ENCODE assay signal across 8 cellular contexts in genomic region chr15:55407949-55408766, GRCh38. TPM values are rescaled to one million over a fixed set of nuclear protein-coding genes. Genes with fewer than 3 reads are reported as not detected.
DNase-seq lines count a peak whose midpoint lies in the region; ATAC-seq lines count a peak whose summit lies in the region.

Gene CCPG1, minus strand, starts transcription at chr15:55408359. Its CDS starts 18,935 bp downstream, at chr15:55389424.
Gene PIERCE2, plus strand, starts transcription at chr15:55408495. Its CDS starts 274 bp downstream, at chr15:55408769.

- H3K4me2 ChIP-seq in BLaER1, result peak within 1 kb of the TSS; percentile 87

- intact Hi-C loops in activated CD4-positive, alpha-beta T cell treated with anti-CD3 and anti-CD28 coated beads, Interleukin-2, amount 10 ng/mL, durations not matched to agents 24 days and 14 days (cut with micrococcal nuclease), result loop anchor here (1.0 to 10.0 kb wide), 6 partner anchors 27 to 837 kb away; partner anchors contain the start of genes PIGB, PIGBOS1, RFX7 and RSL24D1

- H4K20me1 ChIP-seq in BLaER1, result no peaks in the 10 kb centered on the region

- peak; percentile 78 for DNase-seq in GM19238 (ENCODE audit: insufficient read length, low spot score)
- DNase-seq in NCI-H524 (lab: John Stamatoyannopoulos, UW), result peak; percentile 100
- DNase-seq in activated CD4-positive, alpha-beta T cell treated with anti-CD3 and anti-CD28 coated beads, Interleukin-2, amount 10 ng/mL, durations not matched to agents 24 days and 14 days, result peak; percentile 97
- peak; percentile 30 for DNase-seq in cortex of kidney (lab: John Stamatoyannopoulos, UW)
- peak; percentile 98 for DNase-seq in left kidney (ENCODE audit: low read depth, low spot score)
- peak; percentile 86 to 90 for DNase-seq in stimulated activated CD4-positive, alpha-beta T cell treated with anti-CD3 and anti-CD28 coated beads, Interleukin-2, amount 100 ng/mL, for 24 hours

- peaks cover 41% of the 10 kb centered on the region for H3K4me1 ChIP-seq in BLaER1

- peak within 1 kb of the TSS; percentile 79 for H3K9ac ChIP-seq in BLaER1

- ATAC-seq in HG03442 (IDR thresholded peaks at IDR 0.05; ENCODE audit: unreplicated experiment), result peak; percentile 93

- no peaks in the 10 kb centered on the region for H3K27me3 Mint-ChIP-seq in activated CD4-positive, alpha-beta T cell treated with anti-CD3 and anti-CD28 coated beads, Interleukin-2, amount 10 ng/mL, durations not matched to agents 24 days and 14 days

- peak within 1 kb of the TSS; percentile 87 for H3K4me3 Mint-ChIP-seq in activated CD4-positive, alpha-beta T cell treated with anti-CD3 and anti-CD28 coated beads, Interleukin-2, amount 10 ng/mL, durations not matched to agents 24 days and 14 days

- no peaks in the 10 kb centered on the region for H3K36me3 ChIP-seq in BLaER1

- H3K4me3 ChIP-seq in BLaER1, result peak within 1 kb of the TSS; percentile 76

- peak within 1 kb of the TSS; percentile 78 for H3K27ac ChIP-seq in BLaER1

- H3K27me3 ChIP-seq in BLaER1, result no peaks in the 10 kb centered on the region

- H3K27ac Mint-ChIP-seq in activated CD4-positive, alpha-beta T cell treated with anti-CD3 and anti-CD28 coated beads, Interleukin-2, amount 10 ng/mL, durations not matched to agents 24 days and 14 days, result peak within 1 kb of the TSS; percentile 90

- no peaks in the 10 kb centered on the region for H3K36me3 Mint-ChIP-seq in activated CD4-positive, alpha-beta T cell treated with anti-CD3 and anti-CD28 coated beads, Interleukin-2, amount 10 ng/mL, durations not matched to agents 24 days and 14 days (ENCODE audit: low read depth)

- no peaks in the 10 kb centered on the region for H3K9me3 Mint-ChIP-seq in activated CD4-positive, alpha-beta T cell treated with anti-CD3 and anti-CD28 coated beads, Interleukin-2, amount 10 ng/mL, durations not matched to agents 24 days and 14 days

- no peaks in the 10 kb centered on the region for H3K9me3 ChIP-seq in BLaER1

- H3K4me1 Mint-ChIP-seq in activated CD4-positive, alpha-beta T cell treated with anti-CD3 and anti-CD28 coated beads, Interleukin-2, amount 10 ng/mL, durations not matched to agents 24 days and 14 days, result peaks cover 27% of the 10 kb centered on the region

RNA-seq across cellular contexts. Expression of gene CCPG1, which starts in this region (rescaled TPM):
- total RNA-seq in activated CD4-positive, alpha-beta T cell treated with anti-CD3 and anti-CD28 coated beads, Interleukin-2, amount 10 ng/mL, durations not matched to agents 24 days and 14 days, result 9.0 and 10.2 TPM in 2 replicates

RNA-seq across cellular contexts. Expression of gene PIERCE2, which starts in this region (rescaled TPM):
- 0.49 TPM in 1 of 2 replicates, not detected in the other for total RNA-seq in activated CD4-positive, alpha-beta T cell treated with anti-CD3 and anti-CD28 coated beads, Interleukin-2, amount 10 ng/mL, durations not matched to agents 24 days and 14 days

Comparison
In these comparisons a context has a peak if more than half of its experiments do, and no peak if none do; other contexts are left out.
1. Peak in every context shown above with its lines: DNase-seq, ATAC-seq, H3K4me3 ChIP-seq and H3K27ac ChIP-seq.
2. DNase-seq: peak in every context shown above with its lines; median percentile 100 in NCI-H524; 98 in left kidney; 97 in activated CD4-positive, alpha-beta T cell treated with anti-CD3 and anti-CD28 coated beads, Interleukin-2, amount 10 ng/mL, durations not matched to agents 24 days and 14 days; 88 in stimulated activated CD4-positive, alpha-beta T cell treated with anti-CD3 and anti-CD28 coated beads, Interleukin-2, amount 100 ng/mL, for 24 hours; 78 in GM19238; 30 in cortex of kidney.